ENCODE assay signal across 22 cellular contexts in genomic region chrX:135528274-135528673, GRCh38. TPM values are rescaled to one million over a fixed set of nuclear protein-coding genes. Genes with fewer than 3 reads are reported as not detected.
A peak's percentile ranks its signal among the peaks of the same experiment; 100 is the strongest.
DNase-seq lines count a peak whose midpoint lies in the region; ATAC-seq, FAIRE-seq and TF ChIP-seq lines count a peak whose summit lies in the region.
"Had no signal": no experiment of that assay in that cellular context is flagged by ENCODE, and none has a peak within 500 bp of the region (broad histone marks: within the 10 kb centered on the region; RNA-seq: fewer than 3 reads in every experiment).

No MANE protein-coding gene starts in this region.

- TF ChIP-seq CTCF in endodermal cell (conservative IDR thresholded peaks at IDR 0.05) = no peak

- intact Hi-C loops in posterior cingulate gyrus (cut with DNase I) = no loop called here

- H3K4me1 ChIP-seq in HUES48 (ENCODE audit: control insufficient read depth, insufficient read depth, low read length) = peaks cover 18% of the 10 kb centered on the region
- H3K4me1 ChIP-seq in endodermal cell (ENCODE audit: control insufficient read depth, insufficient read depth, low read length) = no peaks in the 10 kb centered on the region
- H3K4me1 ChIP-seq in small intestine (ENCODE audit: control insufficient read depth in 2 of 2, insufficient read depth in 1 of 2, low read depth in 1 of 2, low read length in 1 of 2) = no peaks in the 10 kb centered on the region
- H3K4me1 ChIP-seq: BE2C had no signal

- peak overlapping the region; percentile 74 for H3K27ac Mint-ChIP-seq in endodermal cell

- no peaks in the 10 kb centered on the region for H3K9me3 ChIP-seq in HUES48 (ENCODE audit: control insufficient read depth, insufficient read depth, low read length)
- H3K9me3 ChIP-seq in endodermal cell (ENCODE audit: control insufficient read depth, low read length) = no peaks in the 10 kb centered on the region
- H3K9me3 ChIP-seq in small intestine (ENCODE audit: control insufficient read depth, low read depth) = no peaks in the 10 kb centered on the region
- H3K9me3 ChIP-seq: BE2C, MG63, SJCRH30 had no signal

- H3K9me3 Mint-ChIP-seq in endodermal cell = peaks cover 42% of the 10 kb centered on the region

- no peaks in the 10 kb centered on the region for H3K36me3 ChIP-seq in HUES48 (ENCODE audit: control insufficient read depth, insufficient read depth, low read length)
- no peaks in the 10 kb centered on the region for H3K36me3 ChIP-seq in endodermal cell (ENCODE audit: control insufficient read depth, insufficient read depth, low read length)
- no peaks in the 10 kb centered on the region for H3K36me3 ChIP-seq in small intestine (ENCODE audit: control insufficient read depth in 2 of 2, insufficient read depth in 2 of 2, low read length in 2 of 2)
- H3K36me3 ChIP-seq: BE2C, MG63, SJCRH30 had no signal

- peaks cover 20% of the 10 kb centered on the region for H3K4me1 Mint-ChIP-seq in endodermal cell

- H3K27me3 ChIP-seq in HUES48 (ENCODE audit: control insufficient read depth, insufficient read depth, low read length) = no peaks in the 10 kb centered on the region
- H3K27me3 ChIP-seq in endodermal cell (ENCODE audit: control insufficient read depth, insufficient read depth, low read length, poor library complexity, severe bottlenecking) = no peaks in the 10 kb centered on the region
- H3K27me3 ChIP-seq in small intestine (ENCODE audit: control insufficient read depth in 2 of 2, insufficient read depth in 2 of 2, low read length in 2 of 2) = no peaks in the 10 kb centered on the region
- H3K27me3 ChIP-seq: BE2C, MG63, SJCRH30 had no signal

- ATAC-seq in HG03095 (IDR thresholded peaks at IDR 0.05; ENCODE audit: unreplicated experiment) = no peak
- ATAC-seq: PC-3, SK-N-SH treated with all-trans-retinoic acid at 6 μM for 48 hours had no signal

- H3K27me3 Mint-ChIP-seq in endodermal cell (ENCODE audit: insufficient read depth) = no peaks in the 10 kb centered on the region

- no peaks in the 10 kb centered on the region for H3K36me3 Mint-ChIP-seq in endodermal cell (ENCODE audit: low read depth)

- peak overlapping the region; percentile 19 for H3K4me3 Mint-ChIP-seq in endodermal cell
- H3K4me3 Mint-ChIP-seq: CD14-positive monocyte had no signal

- 75% methylated on average over 2 of the region's 5 CpGs; no CpG with 5 or more reads in 1 of the 2 experiments for WGBS in endodermal cell (ENCODE audit: insufficient coverage in 1 of 2, insufficient read length in 1 of 2), 2 experiments
- WGBS in small intestine, 3 donors = 22 to 70% (median 42%) methylated on average over 5 of the region's 5 CpGs

- H3K9ac ChIP-seq in HUES48 (ENCODE audit: low read depth, low read length) = no peak overlapping the region
- H3K9ac ChIP-seq in endodermal cell (ENCODE audit: extremely low read depth, low read length, poor library complexity, severe bottlenecking) = no peak overlapping the region
- H3K9ac ChIP-seq: GM23248 had no signal

- DNase-seq in OCI-M1 (lab: John Stamatoyannopoulos, UW) = peak; percentile 66
- DNase-seq in endodermal cell = no peak
- no peak for DNase-seq in small intestine
- DNase-seq in posterior cingulate gyrus = no peak
- no peak for DNase-seq in AG08395 (ENCODE audit: low spot score)
- DNase-seq in ecto neural progenitor cell (ENCODE audit: low spot score) = no peak
- DNase-seq: BE2C, GM23248, H7, KBM-7, MG63, NCI-H1105 treated with DMSO at 0.1 percent for 48 hours, NCI-H146, NCI-H1930, NCI-H526 treated with DMSO at 0.1 percent for 48 hours, PC-3, SJCRH30 had no signal

- H3K27ac ChIP-seq in HUES48 (ENCODE audit: low read depth, low read length) = no peak overlapping the region
- H3K27ac ChIP-seq in endodermal cell (ENCODE audit: low read depth, low read length) = no peak overlapping the region
- no peak overlapping the region for H3K27ac ChIP-seq in small intestine (ENCODE audit: low read depth in 1 of 2, low read length in 1 of 2)
- H3K27ac ChIP-seq: GM23248, SJCRH30 had no signal

- H3K4me3 ChIP-seq in HUES48 (ENCODE audit: low read depth, low read length) (0 out of 2 replicates have a peak overlapping the region, but pooled peaks have one; percentile 2), endodermal cell (ENCODE audit: low read length) (peak overlapping the region; percentile 58), small intestine (ENCODE audit: low read depth in 1 of 2, low read length in 2 of 2) (no peak overlapping the region)
- H3K4me3 ChIP-seq: GM23248, MG63, SJCRH30 had no signal

- FAIRE-seq in small intestine (lab: Jason Lieb, UNC) = peak; percentile 57
- FAIRE-seq: D721Med had no signal

RNA-seq across cellular contexts. Expression of gene INTS6L, which starts 7.8 kb away (rescaled TPM):
- 1 to 10 TPM; 7.3 to 9.1 TPM for total RNA-seq in endodermal cell
- 16.1 TPM for polyA plus RNA-seq in endodermal cell (2013, experiment 1 of 2)
- polyA plus RNA-seq in endodermal cell (2013, experiment 2 of 2) = 14.2 TPM
- 10 to 100 TPM in 1 of 3 donors, 1 to 10 TPM in 2; 2.4 to 11.0 (median 9.7) TPM for polyA plus RNA-seq in small intestine

Comparison
In these comparisons a context has a peak if more than half of its experiments do, and no peak if none do; other contexts are left out.
1. H3K4me3 ChIP-seq: peak in HUES48 (single experiment) and endodermal cell (single experiment); none in small intestine (0 of 2).